Comparison of ENCODE assay signal across 19 cellular contexts in genomic region chr11:33444835-33445594, GRCh38.
DNase-seq lines count a peak whose midpoint lies in the region; ATAC-seq, FAIRE-seq and TF ChIP-seq lines count a peak whose summit lies in the region.
"Had no signal": no experiment of that assay in that cellular context is flagged by ENCODE, and none has a peak within 500 bp of the region (broad histone marks: within the 10 kb centered on the region; RNA-seq: fewer than 3 reads in every experiment).

No MANE protein-coding gene starts in this region.

- CTCF ChIA-PET in endothelial cell of umbilical vein (lab: Charles Lee), result interaction anchor here (1.2 kb wide), 1 partner anchor 11 kb away, joined by 5 read pairs; no protein-coding TSS in a partner anchor
- CTCF ChIA-PET in A673 (lab: Charles Lee), result no interaction called here
- CTCF ChIA-PET in T-cell (lab: Charles Lee), result no interaction called here

- H3K27ac Mint-ChIP-seq in T-cell, result no peak overlapping the region
- H3K27ac Mint-ChIP-seq: CD8-positive, alpha-beta T cell; IgD-negative memory B cell; T-helper 2 cell treated with Interferon-gamma antibody and Interleukin-4, amounts not matched to agents 5 μg/mL and 100 μg/mL, for 36 hours; WTC11 had no signal

- dilution Hi-C loops in endothelial cell of umbilical vein (cut with MboI; ENCODE audit: extremely low pct_ligation_motif_present, low sequenced_read_pairs), result no loop called here

- H3K27ac ChIP-seq in RWPE2 (ENCODE audit: poor library complexity, severe bottlenecking) (peak overlapping the region; percentile 4), endothelial cell of umbilical vein (ENCODE audit: insufficient read depth, low read depth, low read length) (no peak overlapping the region), osteoblast (ENCODE audit: low read depth, low read length) (peak overlapping the region; percentile 57), stomach (no peak overlapping the region), A673 (ENCODE audit: low read depth, low read length, poor library complexity, severe bottlenecking) (no peak overlapping the region), heart left ventricle (no peak overlapping the region)
- H3K27ac ChIP-seq: upper lobe of left lung had no signal

- TF ChIP-seq POLR2A in endothelial cell of umbilical vein (IDR thresholded peaks at IDR 0.05; ENCODE audit: low read depth, low read length) (no peak), stomach (IDR thresholded peaks at IDR 0.05) (no peak), heart left ventricle (IDR thresholded peaks at IDR 0.05) (no peak)

- FAIRE-seq in endothelial cell of umbilical vein (lab: Jason Lieb, UNC), result no peak

- H3K27me3 ChIP-seq in RWPE2 (ENCODE audit: insufficient read depth, poor library complexity, severe bottlenecking) (no peaks in the 10 kb centered on the region), endothelial cell of umbilical vein (ENCODE audit: control insufficient read depth in 2 of 2, insufficient read depth in 2 of 2, low read length in 2 of 2) (no peaks in the 10 kb centered on the region), osteoblast (ENCODE audit: insufficient read depth, low read length) (no peaks in the 10 kb centered on the region), stomach (no peaks in the 10 kb centered on the region), A673 (replicated peaks; ENCODE audit: insufficient read depth, low read depth, low read length, poor library complexity) (peaks cover 5% of the 10 kb centered on the region), heart left ventricle (no peaks in the 10 kb centered on the region)
- H3K27me3 ChIP-seq: upper lobe of left lung had no signal

- H3K79me2 ChIP-seq in endothelial cell of umbilical vein (ENCODE audit: control insufficient read depth, insufficient read depth, low read length) (peaks cover 32% of the 10 kb centered on the region), osteoblast (ENCODE audit: insufficient read depth, low read length) (peaks cover 21% of the 10 kb centered on the region)

- H3K9ac ChIP-seq in endothelial cell of umbilical vein (replicated peaks; ENCODE audit: extremely low read depth, insufficient read depth, low read length), result no peak overlapping the region

- H3K4me1 ChIP-seq in RWPE2 (ENCODE audit: insufficient read depth, poor library complexity, severe bottlenecking), result peaks cover 9% of the 10 kb centered on the region
- peaks cover 40% of the 10 kb centered on the region for H3K4me1 ChIP-seq in endothelial cell of umbilical vein (ENCODE audit: control insufficient read depth, extremely low read depth, insufficient read depth, low read length)
- peaks cover 44% of the 10 kb centered on the region for H3K4me1 ChIP-seq in osteoblast (ENCODE audit: insufficient read depth, low read length)
- H3K4me1 ChIP-seq in stomach, result no peaks in the 10 kb centered on the region
- no peaks in the 10 kb centered on the region for H3K4me1 ChIP-seq in A673 (ENCODE audit: insufficient read depth, low read length, poor library complexity, severe bottlenecking)
- H3K4me1 ChIP-seq in heart left ventricle, result peaks cover 0 to 7% (median 0%) of the 10 kb centered on the region in 12 donors
- H3K4me1 ChIP-seq: upper lobe of left lung had no signal

- peaks cover 5 to 11% of the 10 kb centered on the region in 2 donors for H3K27me3 Mint-ChIP-seq in T-cell

- H3K4me3 ChIP-seq in RWPE2 (ENCODE audit: severe bottlenecking) (no peak overlapping the region), endothelial cell of umbilical vein (replicated peaks in 1 of 3; ENCODE audit: insufficient read depth in 1 of 3, low read depth in 1 of 3, low read length in 3 of 3) (no peak overlapping the region), osteoblast (ENCODE audit: insufficient read depth, low read length) (no peak overlapping the region), stomach (no peak overlapping the region), A673 (ENCODE audit: low read depth, low read length, poor library complexity, severe bottlenecking) (no peak overlapping the region), heart left ventricle (no peak overlapping the region)
- H3K4me3 ChIP-seq: upper lobe of left lung had no signal

- POLR2A ChIA-PET in endothelial cell of umbilical vein (lab: Charles Lee) (no interaction called here), A673 (lab: Charles Lee; ENCODE audit: low non-redundant PET) (no interaction called here), T-cell (lab: Charles Lee) (no interaction called here)

- peak; percentile 41 for DNase-seq in ELR (ENCODE audit: low read depth)
- no peak for DNase-seq in RWPE2 (ENCODE audit: low spot score)
- DNase-seq in endothelial cell of umbilical vein (ENCODE audit: low read depth, low spot score), result peak; percentile 12
- no peak for DNase-seq in osteoblast (ENCODE audit: insufficient read length, low spot score, missing footprints)
- no peak for DNase-seq in stomach
- no peak for DNase-seq in A673 (ENCODE audit: low spot score)
- DNase-seq in heart left ventricle, result no peak
- DNase-seq in T-cell, result no peak
- DNase-seq: activated CD4-positive, alpha-beta T cell treated with anti-CD3 and anti-CD28 coated beads, Interleukin-2, amount 50 U/mL, for 48 hours; activated gamma-delta T cell treated with Interleukin-2 at 50 U/mL for 16 hours; CD8-positive, alpha-beta T cell; left cardiac atrium; MM.1S; upper lobe of left lung had no signal

- TF ChIP-seq CTCF in RWPE2 (IDR thresholded peaks at IDR 0.05; ENCODE audit: poor library complexity, severe bottlenecking) (no peak), endothelial cell of umbilical vein (IDR thresholded peaks at IDR 0.05; ENCODE audit: extremely low read depth in 1 of 2, insufficient read depth in 1 of 2, low read depth in 1 of 2, low read length in 2 of 2) (no peak), osteoblast (IDR thresholded peaks at IDR 0.05; ENCODE audit: extremely low read depth, low read depth, low read length) (no peak), stomach (IDR thresholded peaks at IDR 0.05) (no peak), A673 (conservative IDR thresholded peaks at IDR 0.05; ENCODE audit: low read depth, low read length) (no peak), heart left ventricle (IDR thresholded peaks at IDR 0.05) (no peak)

- no peaks in the 10 kb centered on the region for H4K20me1 ChIP-seq in endothelial cell of umbilical vein (replicated peaks; ENCODE audit: control insufficient read depth, extremely low read depth, insufficient read depth, low read length)
- H4K20me1 ChIP-seq in osteoblast (ENCODE audit: insufficient read depth, low read length), result no peaks in the 10 kb centered on the region

- ATAC-seq in RWPE2 (ENCODE audit: low read depth), result no peak
- ATAC-seq in heart left ventricle, result no peak
- ATAC-seq in T-cell (replicated peaks in 1 of 4), result no peak
- ATAC-seq: CD8-positive, alpha-beta T cell; HCT116; left cardiac atrium; WTC11 had no signal

- H3K4me1 Mint-ChIP-seq in T-cell, result peaks cover 0 to 5% (median 0%) of the 10 kb centered on the region in 3 donors
- H3K4me1 Mint-ChIP-seq: IgD-negative memory B cell, neural crest cell, WTC11 had no signal

- no peaks in the 10 kb centered on the region for H3K9me1 ChIP-seq in endothelial cell of umbilical vein (replicated peaks; ENCODE audit: control insufficient read depth, extremely low read depth, insufficient read depth, low read length)

- no peak overlapping the region for H3K4me3 Mint-ChIP-seq in T-cell
- H3K4me3 Mint-ChIP-seq: CD8-positive, alpha-beta T cell; IgD-negative memory B cell; neural crest cell; T-helper 2 cell treated with Interferon-gamma antibody and Interleukin-4, amounts not matched to agents 5 μg/mL and 100 μg/mL, for 36 hours; WTC11 had no signal

- intact Hi-C loops in endothelial cell of umbilical vein (cut with micrococcal nuclease), result no loop called here
- intact Hi-C loops in stomach (cut with DNase I; ENCODE audit: low total_unique reads), result no loop called here
- intact Hi-C loops in A673 (cut with micrococcal nuclease; ENCODE audit: unreplicated experiment), result no loop called here
- intact Hi-C loops in heart left ventricle (cut with DNase I), result no loop called here

- H2AFZ ChIP-seq in endothelial cell of umbilical vein (ENCODE audit: low read depth, low read length) (no peak overlapping the region), osteoblast (ENCODE audit: low read length) (peak overlapping the region; percentile 5)

- BruUV-seq in endothelial cell of umbilical vein (replicated peaks; lab: Mats Ljungman, UMichigan), result no TSS peak
- BruUV-seq in A673 (replicated peaks; lab: Mats Ljungman, UMichigan), result no TSS peak

- no peak for TF ChIP-seq EP300 in stomach (IDR thresholded peaks at IDR 0.05)

- peaks cover 0 to 4% (median 4%) of the 10 kb centered on the region in 3 donors for H3K9me3 Mint-ChIP-seq in T-cell
- H3K9me3 Mint-ChIP-seq: IgD-negative memory B cell; neural crest cell; T-helper 2 cell treated with Interferon-gamma antibody and Interleukin-4, amounts not matched to agents 5 μg/mL and 100 μg/mL, for 36 hours had no signal

- H3K9me3 ChIP-seq in RWPE2 (ENCODE audit: severe bottlenecking) (no peaks in the 10 kb centered on the region), endothelial cell of umbilical vein (replicated peaks; ENCODE audit: control insufficient read depth, insufficient read depth, low read length) (no peaks in the 10 kb centered on the region), osteoblast (ENCODE audit: low read depth, low read length) (no peaks in the 10 kb centered on the region), stomach (peaks cover 0 to 5% (median 0%) of the 10 kb centered on the region in 4 donors), A673 (ENCODE audit: low read depth, low read length, poor library complexity, severe bottlenecking) (no peaks in the 10 kb centered on the region), heart left ventricle (no peaks in the 10 kb centered on the region)
- H3K9me3 ChIP-seq: upper lobe of left lung had no signal

- no peak overlapping the region for H3K4me2 ChIP-seq in endothelial cell of umbilical vein (ENCODE audit: insufficient read depth, low read length)
- peak overlapping the region; percentile 10 for H3K4me2 ChIP-seq in osteoblast (ENCODE audit: insufficient read depth, low read length)

- no peaks in the 10 kb centered on the region for H3K36me3 Mint-ChIP-seq in T-cell
- H3K36me3 Mint-ChIP-seq: CD8-positive, alpha-beta T cell; IgD-negative memory B cell had no signal

- WGBS in stomach, 5 donors, result 79 to 89% (median 88%) methylated on average over 4 of the region's 4 CpGs
- WGBS in heart left ventricle, 4 donors, result 63 to 72% (median 69%) methylated on average over 4 of the region's 4 CpGs

- no peaks in the 10 kb centered on the region for H3K36me3 ChIP-seq in RWPE2 (ENCODE audit: low read depth)
- H3K36me3 ChIP-seq in endothelial cell of umbilical vein (ENCODE audit: control insufficient read depth in 2 of 2, extremely low read depth in 1 of 2, insufficient read depth in 2 of 2, low read length in 2 of 2), result no peaks in the 10 kb centered on the region
- no peaks in the 10 kb centered on the region for H3K36me3 ChIP-seq in osteoblast (ENCODE audit: insufficient read depth, low read length)
- no peaks in the 10 kb centered on the region for H3K36me3 ChIP-seq in stomach
- H3K36me3 ChIP-seq in A673 (ENCODE audit: insufficient read depth, low read length, poor library complexity, severe bottlenecking), result no peaks in the 10 kb centered on the region
- H3K36me3 ChIP-seq in heart left ventricle, result no peaks in the 10 kb centered on the region
- H3K36me3 ChIP-seq: upper lobe of left lung had no signal

TF ChIP-seq in endothelial cell of umbilical vein, 7 proteins besides CTCF, POLR2A, EP300 and RAD21 (continues in another document):
- TF ChIP-seq FOS (IDR thresholded peaks at IDR 0.05; ENCODE audit: borderline replicate concordance, insufficient read depth, low read length), result peak; percentile 39
- TF ChIP-seq MYC (IDR thresholded peaks at IDR 0.05; ENCODE audit: low read depth, low read length), result no peak

Comparison
In these comparisons a context has a peak if more than half of its experiments do, and no peak if none do; other contexts are left out.
1. DNase-seq: peak in ELR (single experiment) and endothelial cell of umbilical vein (single experiment); none in RWPE2 (single experiment), osteoblast (single experiment), stomach (single experiment), A673 (single experiment), heart left ventricle (0 of 5) and T-cell (0 of 34).
2. H3K27ac ChIP-seq: peak in RWPE2 (single experiment) and osteoblast (single experiment); none in endothelial cell of umbilical vein (single experiment), stomach (0 of 5), A673 (single experiment) and heart left ventricle (0 of 12).